Comparison of ENCODE assay signal across 13 cellular contexts in the genomic region with DNA sequence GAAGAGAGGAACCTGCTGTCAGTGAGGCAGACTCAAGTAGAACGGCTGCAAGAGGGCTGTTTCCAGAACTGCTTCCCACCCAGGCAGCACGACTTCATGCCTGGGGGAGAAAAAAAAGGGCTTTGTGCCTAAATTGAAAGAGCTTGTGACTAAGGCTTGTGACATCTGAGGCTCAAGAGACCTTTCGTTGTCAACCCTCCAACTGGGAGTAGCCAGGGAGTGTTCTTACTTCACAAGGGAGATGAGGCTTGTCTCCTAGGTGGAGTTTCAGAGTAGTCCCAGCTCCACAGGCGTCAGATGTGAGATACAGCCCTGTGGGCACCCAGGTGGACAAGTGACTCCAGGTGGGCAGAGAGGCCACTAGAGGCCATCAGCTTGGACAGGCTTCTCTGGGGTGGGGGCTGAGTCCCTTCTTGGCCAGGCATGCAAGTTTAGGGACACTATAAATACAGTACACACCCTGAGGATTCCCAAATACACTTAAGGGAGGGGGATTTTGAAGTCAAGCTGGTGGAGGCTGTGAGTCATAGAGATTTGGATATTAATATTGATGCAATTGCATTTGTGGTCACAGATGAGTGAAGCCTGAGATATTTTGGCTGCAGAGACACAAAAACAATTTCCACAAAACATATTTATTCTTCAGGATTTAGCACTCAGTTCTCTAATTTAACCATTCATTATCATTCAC. TPM values are rescaled to one million over a fixed set of nuclear protein-coding genes. Genes with fewer than 3 reads are reported as not detected.
DNase-seq lines count a peak whose midpoint lies in the region; ATAC-seq and TF ChIP-seq lines count a peak whose summit lies in the region.
"Had no signal": no experiment of that assay in that cellular context is flagged by ENCODE, and none has a peak within 500 bp of the region (broad histone marks: within the 10 kb centered on the region; RNA-seq: fewer than 3 reads in every experiment).

No MANE protein-coding gene starts in this region.

- DNase-seq in GM04503 (ENCODE audit: low read depth) (peak; percentile 26), SK-N-MC (ENCODE audit: low read depth, low spot score) (no peak), Right ventricle myocardium superior (no peak), sigmoid colon (peak; percentile 71), uterus (no peak), KG1 (lab: John Stamatoyannopoulos, UW) (no peak), type B pancreatic cell (ENCODE audit: extremely low spot score, unreplicated experiment) (no peak)
- no peak for DNase-seq in stimulated activated effector memory CD8-positive, alpha-beta T cell treated with anti-CD3 and anti-CD28 coated beads, Interleukin-12 subunit alpha, Interleukin-12 subunit beta, amount 100 ng/mL, for 72 hours (ENCODE audit: low spot score in 2 of 2)
- DNase-seq: activated naive CD8-positive, alpha-beta T cell treated with anti-CD3 and anti-CD28 coated beads, Interleukin-2, amount 50 U/mL, for 24 hours; KBM-7; NCI-H2171 treated with DMSO at 0.1 percent for 48 hours had no signal

- no peak for TF ChIP-seq EP300 in sigmoid colon (IDR thresholded peaks at IDR 0.05)

- ATAC-seq in Right ventricle myocardium superior (ENCODE audit: poor library complexity): peak; percentile 78
- no peak for ATAC-seq in stimulated activated effector memory CD8-positive, alpha-beta T cell treated with anti-CD3 and anti-CD28 coated beads, Interleukin-12 subunit alpha, Interleukin-12 subunit beta, amount 100 ng/mL, for 72 hours
- ATAC-seq: activated naive CD8-positive, alpha-beta T cell treated with anti-CD3 and anti-CD28 coated beads, Interleukin-2, amount 50 U/mL, for 24 hours; natural killer cell treated with Interleukin-12 subunit alpha and Interleukin-12 subunit beta and Interleukin-15 and Interleukin-18, amount 100 ng/mL, for 72 hours had no signal

- no peak overlapping the region for H3K4me3 Mint-ChIP-seq in stimulated activated effector memory CD8-positive, alpha-beta T cell treated with anti-CD3 and anti-CD28 coated beads, Interleukin-12 subunit alpha, Interleukin-12 subunit beta, amount 100 ng/mL, for 72 hours
- no peak overlapping the region for H3K4me3 Mint-ChIP-seq in type B pancreatic cell
- H3K4me3 Mint-ChIP-seq: activated naive CD8-positive, alpha-beta T cell treated with anti-CD3 and anti-CD28 coated beads, Interleukin-2, amount 50 U/mL, for 24 hours; natural killer cell treated with Interleukin-12 subunit alpha and Interleukin-12 subunit beta and Interleukin-15 and Interleukin-18, amount 100 ng/mL, for 72 hours had no signal

- peak overlapping the region; percentile 42 for H3K9ac ChIP-seq in SK-N-MC (ENCODE audit: insufficient read length)

- no peaks in the 10 kb centered on the region for H3K36me3 Mint-ChIP-seq in stimulated activated effector memory CD8-positive, alpha-beta T cell treated with anti-CD3 and anti-CD28 coated beads, Interleukin-12 subunit alpha, Interleukin-12 subunit beta, amount 100 ng/mL, for 72 hours
- no peaks in the 10 kb centered on the region for H3K36me3 Mint-ChIP-seq in type B pancreatic cell
- H3K36me3 Mint-ChIP-seq: natural killer cell treated with Interleukin-12 subunit alpha and Interleukin-12 subunit beta and Interleukin-15 and Interleukin-18, amount 100 ng/mL, for 72 hours had no signal

- no peaks in the 10 kb centered on the region for H3K9me3 ChIP-seq in SK-N-MC (ENCODE audit: low read depth, low read length)
- H3K9me3 ChIP-seq in sigmoid colon: no peaks in the 10 kb centered on the region
- H3K9me3 ChIP-seq in uterus: no peaks in the 10 kb centered on the region
- H3K9me3 ChIP-seq: HAP-1 had no signal

- H3K27me3 ChIP-seq in sigmoid colon (no peaks in the 10 kb centered on the region), uterus (no peaks in the 10 kb centered on the region)

- WGBS in sigmoid colon, 2 donors: 75 to 76% methylated on average over 4 of the region's 4 CpGs

- H3K36me3 ChIP-seq in SK-N-MC (ENCODE audit: insufficient read depth, low read length): no peaks in the 10 kb centered on the region
- no peaks in the 10 kb centered on the region for H3K36me3 ChIP-seq in sigmoid colon
- no peaks in the 10 kb centered on the region for H3K36me3 ChIP-seq in uterus
- H3K36me3 ChIP-seq: HAP-1 had no signal

- H3K4me3 ChIP-seq in SK-N-MC (no peak overlapping the region), sigmoid colon (no peak overlapping the region), uterus (no peak overlapping the region)
- H3K4me3 ChIP-seq: HAP-1 had no signal

- H3K4me1 Mint-ChIP-seq in stimulated activated effector memory CD8-positive, alpha-beta T cell treated with anti-CD3 and anti-CD28 coated beads, Interleukin-12 subunit alpha, Interleukin-12 subunit beta, amount 100 ng/mL, for 72 hours: no peaks in the 10 kb centered on the region
- peaks cover 12% of the 10 kb centered on the region for H3K4me1 Mint-ChIP-seq in type B pancreatic cell (ENCODE audit: unreplicated experiment)
- H3K4me1 Mint-ChIP-seq: activated naive CD8-positive, alpha-beta T cell treated with anti-CD3 and anti-CD28 coated beads, Interleukin-2, amount 50 U/mL, for 24 hours had no signal

- peaks cover 2% of the 10 kb centered on the region for H3K27me3 Mint-ChIP-seq in type B pancreatic cell

- H3K9me3 Mint-ChIP-seq in stimulated activated effector memory CD8-positive, alpha-beta T cell treated with anti-CD3 and anti-CD28 coated beads, Interleukin-12 subunit alpha, Interleukin-12 subunit beta, amount 100 ng/mL, for 72 hours: no peaks in the 10 kb centered on the region
- H3K9me3 Mint-ChIP-seq in type B pancreatic cell: no peaks in the 10 kb centered on the region
- H3K9me3 Mint-ChIP-seq: activated naive CD8-positive, alpha-beta T cell treated with anti-CD3 and anti-CD28 coated beads, Interleukin-2, amount 50 U/mL, for 24 hours; natural killer cell treated with Interleukin-12 subunit alpha and Interleukin-12 subunit beta and Interleukin-15 and Interleukin-18, amount 100 ng/mL, for 72 hours had no signal

- intact Hi-C loops in Right ventricle myocardium superior (cut with DNase I): no loop called here
- intact Hi-C loops in sigmoid colon (cut with DNase I): no loop called here
- intact Hi-C loops in uterus (cut with DNase I; ENCODE audit: low total_unique reads): no loop called here

- TF ChIP-seq POLR2A in sigmoid colon (IDR thresholded peaks at IDR 0.05): no peak
- TF ChIP-seq POLR2A in uterus (IDR thresholded peaks at IDR 0.05): no peak

- H3K27ac Mint-ChIP-seq in stimulated activated effector memory CD8-positive, alpha-beta T cell treated with anti-CD3 and anti-CD28 coated beads, Interleukin-12 subunit alpha, Interleukin-12 subunit beta, amount 100 ng/mL, for 72 hours: no peak overlapping the region
- no peak overlapping the region for H3K27ac Mint-ChIP-seq in type B pancreatic cell
- H3K27ac Mint-ChIP-seq: activated naive CD8-positive, alpha-beta T cell treated with anti-CD3 and anti-CD28 coated beads, Interleukin-2, amount 50 U/mL, for 24 hours; natural killer cell treated with Interleukin-12 subunit alpha and Interleukin-12 subunit beta and Interleukin-15 and Interleukin-18, amount 100 ng/mL, for 72 hours had no signal

- H3K4me1 ChIP-seq in sigmoid colon (no peaks in the 10 kb centered on the region), uterus (no peaks in the 10 kb centered on the region)

- peak overlapping the region; percentile 33; the same call in 1 of the 2 replicates for H3K27ac ChIP-seq in SK-N-MC
- peak overlapping the region in 1 of 4 donors; percentile 23 for H3K27ac ChIP-seq in sigmoid colon
- H3K27ac ChIP-seq in uterus: no peak overlapping the region

- TF ChIP-seq CTCF in sigmoid colon (IDR thresholded peaks at IDR 0.05) (no peak), uterus (IDR thresholded peaks at IDR 0.05) (no peak), type B pancreatic cell (conservative IDR thresholded peaks at IDR 0.05) (no peak)

RNA-seq across cellular contexts. Expression of a gene that starts 40.1 kb away (rescaled TPM):
- total RNA-seq in Right ventricle myocardium superior (46.3 TPM), sigmoid colon (100 to 1,000 TPM in 1 of 4 donors, 10 to 100 TPM in 3; 79.2 to 102 (median 82.7) TPM), uterus (10 to 100 TPM; 38.9 to 80.6 (median 59.3) TPM), type B pancreatic cell (ENCODE audit: low replicate concordance) (17.0 and 28.2 TPM in 2 replicates)
- polyA plus RNA-seq in sigmoid colon: 10 to 100 TPM in 2 of 3 donors, 1 to 10 TPM in 1; 7.9 to 18.6 (median 14.8) TPM

Comparison
In these comparisons a context has a peak if more than half of its experiments do, and no peak if none do; other contexts are left out.
1. DNase-seq: peak in GM04503 (single experiment) and sigmoid colon (single experiment); none in SK-N-MC (single experiment), Right ventricle myocardium superior (single experiment), uterus (0 of 2), KG1 (single experiment), stimulated activated effector memory CD8-positive, alpha-beta T cell treated with anti-CD3 and anti-CD28 coated beads, Interleukin-12 subunit alpha, Interleukin-12 subunit beta, amount 100 ng/mL, for 72 hours (0 of 2) and type B pancreatic cell (single experiment).